Comparison of ENCODE assay signal across 8 cellular contexts in genomic region chr1:37807555-37808368, GRCh38. TPM values are rescaled to one million over a fixed set of nuclear protein-coding genes. Genes with fewer than 3 reads are reported as not detected.
A peak's percentile ranks its signal among the peaks of the same experiment; 100 is the strongest.
DNase-seq lines count a peak whose midpoint lies in the region; ATAC-seq and TF ChIP-seq lines count a peak whose summit lies in the region.

C1orf122 (plus strand) TSS chr1:37807790; CDS start chr1:37808405, 615 bp downstream.
A gene with protein sequence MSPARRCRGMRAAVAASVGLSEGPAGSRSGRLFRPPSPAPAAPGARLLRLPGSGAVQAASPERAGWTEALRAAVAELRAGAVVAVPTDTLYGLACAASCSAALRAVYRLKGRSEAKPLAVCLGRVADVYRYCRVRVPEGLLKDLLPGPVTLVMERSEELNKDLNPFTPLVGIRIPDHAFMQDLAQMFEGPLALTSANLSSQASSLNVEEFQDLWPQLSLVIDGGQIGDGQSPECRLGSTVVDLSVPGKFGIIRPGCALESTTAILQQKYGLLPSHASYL (minus strand): TSS chr1:37808208. CDS start chr1:37808180, 28 bp downstream.

- peak; percentile 86 for DNase-seq in NCI-H82 treated with DMSO at 0.1 percent for 48 hours (lab: John Stamatoyannopoulos, UW; ENCODE audit: unreplicated experiment)
- peak; percentile 95 for DNase-seq in activated CD8-positive, alpha-beta T cell treated with anti-CD3 and anti-CD28 coated beads for 36 hours
- peak; percentile 89 to 99 for DNase-seq in lower leg skin (ENCODE audit: low spot score in 2 of 2)
- DNase-seq in stimulated activated CD4-positive, alpha-beta T cell treated with anti-CD3 and anti-CD28 coated beads, Interleukin-4, amount 100 ng/mL, for 4 hours = peak; percentile 91 to 93

- POLR2A ChIA-PET in activated CD8-positive, alpha-beta T cell treated with anti-CD3 and anti-CD28 coated beads for 36 hours (lab: Charles Lee) = interaction anchor here (0.7 to 3.9 kb wide), 18 partner anchors 8 to 246 kb away, joined by 3 to 28 read pairs (median 4); partner anchors contain the start of genes CDCA8, EPHA10, MTF1 and SF3A3

- WGBS in lower leg skin, 2 donors = 0 to 1% methylated on average over 9 to 39 of the region's 95 CpGs

- peaks cover 45% of the 10 kb centered on the region for H3K36me3 Mint-ChIP-seq in activated CD8-positive, alpha-beta T cell treated with anti-CD3 and anti-CD28 coated beads for 36 hours (ENCODE audit: low read depth)

- no peaks in the 10 kb centered on the region for H3K27me3 ChIP-seq in duodenal mucosa (ENCODE audit: control insufficient read depth in 1 of 2, insufficient read depth in 2 of 2, low read length in 2 of 2)

- no peaks in the 10 kb centered on the region for H3K27me3 Mint-ChIP-seq in activated CD8-positive, alpha-beta T cell treated with anti-CD3 and anti-CD28 coated beads for 36 hours

- CTCF ChIA-PET in activated CD8-positive, alpha-beta T cell treated with anti-CD3 and anti-CD28 coated beads for 36 hours (lab: Charles Lee) = interaction anchor here (0.7 to 3.1 kb wide), 8 partner anchors 11 to 246 kb away, joined by 3 to 36 read pairs (median 3); partner anchors contain the start of genes CDCA8 and MTF1

- TF ChIP-seq POLR2A in lower leg skin (IDR thresholded peaks at IDR 0.05) = peak in 1 of 2 donors; percentile 40

- TF ChIP-seq CTCF in C4-2B (conservative IDR thresholded peaks at IDR 0.05) = no peak
- TF ChIP-seq CTCF in activated CD8-positive, alpha-beta T cell treated with anti-CD3 and anti-CD28 coated beads for 36 hours (IDR thresholded peaks at IDR 0.05) = no peak
- no peak for TF ChIP-seq CTCF in lower leg skin (IDR thresholded peaks at IDR 0.05)

- ATAC-seq in GM19397 (IDR thresholded peaks at IDR 0.05; ENCODE audit: unreplicated experiment) (peak; percentile 92), HG03571 (IDR thresholded peaks at IDR 0.05; ENCODE audit: unreplicated experiment) (peak; percentile 83)
- peak; percentile 94 for ATAC-seq in activated CD8-positive, alpha-beta T cell treated with anti-CD3 and anti-CD28 coated beads for 36 hours

- H3K9me3 ChIP-seq in duodenal mucosa (ENCODE audit: control insufficient read depth in 1 of 2, low read length in 2 of 2) = no peaks in the 10 kb centered on the region

- H3K9me3 Mint-ChIP-seq in activated CD8-positive, alpha-beta T cell treated with anti-CD3 and anti-CD28 coated beads for 36 hours = no peaks in the 10 kb centered on the region

- peak within 1 kb of the TSS; percentile 83 for H3K4me3 Mint-ChIP-seq in activated CD8-positive, alpha-beta T cell treated with anti-CD3 and anti-CD28 coated beads for 36 hours

- peaks cover 15 to 17% of the 10 kb centered on the region in 2 donors for H3K4me1 ChIP-seq in duodenal mucosa (ENCODE audit: control insufficient read depth in 1 of 2, insufficient read depth in 2 of 2, low read length in 2 of 2)

- peak within 1 kb of the TSS; percentile 91 for H3K27ac Mint-ChIP-seq in activated CD8-positive, alpha-beta T cell treated with anti-CD3 and anti-CD28 coated beads for 36 hours

- peaks cover 34% of the 10 kb centered on the region for H3K4me1 Mint-ChIP-seq in activated CD8-positive, alpha-beta T cell treated with anti-CD3 and anti-CD28 coated beads for 36 hours (ENCODE audit: low read depth)

- H3K4me3 ChIP-seq in duodenal mucosa (ENCODE audit: low read depth in 1 of 2, low read length in 2 of 2) (peak within 1 kb of the TSS; percentile 82 to 93), lower leg skin (ENCODE audit: low read depth, poor library complexity, severe bottlenecking) (peak within 1 kb of the TSS; percentile 87)

- peaks cover 26 to 39% of the 10 kb centered on the region in 2 donors for H3K36me3 ChIP-seq in duodenal mucosa (ENCODE audit: control insufficient read depth in 1 of 2, insufficient read depth in 2 of 2, low read length in 2 of 2)

- intact Hi-C loops in activated CD8-positive, alpha-beta T cell treated with anti-CD3 and anti-CD28 coated beads for 36 hours (cut with micrococcal nuclease) = no loop called here
- intact Hi-C loops in lower leg skin (cut with DNase I; ENCODE audit: low total_unique reads) = no loop called here

- H3K27ac ChIP-seq in C4-2B (peak within 1 kb of the TSS; percentile 91), duodenal mucosa (ENCODE audit: low read depth, low read length) (peak within 1 kb of the TSS; percentile 71)

- peak within 1 kb of the TSS; percentile 76 to 88 for H3K9ac ChIP-seq in duodenal mucosa (ENCODE audit: low read depth in 1 of 2, low read length in 2 of 2)

RNA-seq across cellular contexts. Expression of gene C1orf122, which starts in this region (rescaled TPM):
- total RNA-seq in activated CD8-positive, alpha-beta T cell treated with anti-CD3 and anti-CD28 coated beads for 36 hours = 10 to 100 TPM; 17.4 to 17.9 TPM
- 10 to 100 TPM; 38.6 to 52.6 (median 47.0) TPM for total RNA-seq in lower leg skin

RNA-seq across cellular contexts. Expression of the second gene that starts in this region (rescaled TPM):
- 10 to 100 TPM; 36.2 to 37.1 TPM for total RNA-seq in activated CD8-positive, alpha-beta T cell treated with anti-CD3 and anti-CD28 coated beads for 36 hours
- 10 to 100 TPM; 26.7 to 33.9 (median 27.9) TPM for total RNA-seq in lower leg skin

Comparison
In these comparisons a context has a peak if more than half of its experiments do, and no peak if none do; other contexts are left out.
1. Peak in every context shown above with its lines: DNase-seq, ATAC-seq, H3K4me3 ChIP-seq and H3K27ac ChIP-seq.